ENCODE assay signal across 28 cellular contexts in genomic region chr16:55453909-55454308, GRCh38. TPM values are rescaled to one million over a fixed set of nuclear protein-coding genes. Genes with fewer than 3 reads are reported as not detected.
A peak's percentile ranks its signal among the peaks of the same experiment; 100 is the strongest.
DNase-seq lines count a peak whose midpoint lies in the region; ATAC-seq, FAIRE-seq and TF ChIP-seq lines count a peak whose summit lies in the region.
"Had no signal": no experiment of that assay in that cellular context is flagged by ENCODE, and none has a peak within 500 bp of the region (broad histone marks: within the 10 kb centered on the region; RNA-seq: fewer than 3 reads in every experiment).

No MANE protein-coding gene starts in this region.

- TF ChIP-seq POLR2A in A549 (IDR thresholded peaks at IDR 0.05; ENCODE audit: low read length) = no peak
- no peak for TF ChIP-seq POLR2A in K562 (conservative IDR thresholded peaks at IDR 0.05)
- no peak for TF ChIP-seq POLR2A in HepG2 (IDR thresholded peaks at IDR 0.05; ENCODE audit: insufficient read depth in 1 of 2, low read depth in 2 of 2, low read length in 2 of 2)

- H3K36me3 ChIP-seq in K562 (ENCODE audit: control insufficient read depth, insufficient read depth, low read length) = no peaks in the 10 kb centered on the region
- H3K36me3 ChIP-seq in HepG2 (replicated peaks in 1 of 2; ENCODE audit: control insufficient read depth in 1 of 2, insufficient read depth in 2 of 2, low read length in 2 of 2) = no peaks in the 10 kb centered on the region
- no peaks in the 10 kb centered on the region for H3K36me3 ChIP-seq in mesenchymal stem cell (ENCODE audit: control insufficient read depth in 1 of 2, insufficient read depth in 2 of 2, low read depth in 1 of 2, low read length in 2 of 2)
- H3K36me3 ChIP-seq: BLaER1 treated with 17β-estradiol and CSF1 and Interleukin-3, amounts not matched to agents 10 nM and 100 nM had no signal

- CTCF ChIA-PET in A549 (lab: Yijun Ruan, JAX) = interaction anchor here (1.2 to 4.2 kb wide), 3 partner anchors 11 to 175 kb away, joined by 3 to 28 read pairs (median 27); no protein-coding TSS in a partner anchor
- CTCF ChIA-PET in K562 (lab: Yijun Ruan, JAX; ENCODE audit: low intra/inter-chr PET ratio) = no interaction called here
- CTCF ChIA-PET in HepG2 (lab: Yijun Ruan, JAX; ENCODE audit: low intra/inter-chr PET ratio, low total read pairs) = no interaction called here

- no peak for TF ChIP-seq EP300 in A549 (IDR thresholded peaks at IDR 0.05)
- no peak for TF ChIP-seq EP300 in K562 (IDR thresholded peaks at IDR 0.05; ENCODE audit: low read length)
- no peak for TF ChIP-seq EP300 in HepG2 (IDR thresholded peaks at IDR 0.05; ENCODE audit: low read depth in 2 of 2, low read length in 2 of 2)
- TF ChIP-seq EP300 in HepG2 (CRISPR knock-in tag; IDR thresholded peaks at IDR 0.05; ENCODE audit: borderline replicate concordance) = no peak

- H3K27me3 ChIP-seq in K562 (ENCODE audit: control insufficient read depth in 2 of 2, insufficient read depth in 2 of 2, low read length in 2 of 2) (peaks cover 2 to 3% of the 10 kb centered on the region in 2 experiments; a peak in 4 of 5 replicates), HepG2 (ENCODE audit: control insufficient read depth in 1 of 2, insufficient read depth in 2 of 2, low read length in 2 of 2) (0 out of 5 replicates have a peak, but pooled peaks cover 0 to 2% of the 10 kb centered on the region in 2 experiments), mesenchymal stem cell (ENCODE audit: control insufficient read depth in 1 of 2, insufficient read depth in 1 of 2, low read length in 2 of 2) (peaks cover 5 to 7% of the 10 kb centered on the region in 2 experiments)
- H3K27me3 ChIP-seq: BLaER1 treated with 17β-estradiol and CSF1 and Interleukin-3, amounts not matched to agents 10 nM and 100 nM had no signal

- H3K79me1 ChIP-seq in mesenchymal stem cell (replicated peaks; ENCODE audit: low read length, poor library complexity, severe bottlenecking) = no peaks in the 10 kb centered on the region

- H3K4me3 ChIP-seq in A549 (no peak overlapping the region), K562 (no peak overlapping the region), HepG2 (replicated peaks in 1 of 3; ENCODE audit: insufficient read depth in 1 of 3, low read depth in 2 of 3, low read length in 3 of 3) (no peak overlapping the region), mesenchymal stem cell (ENCODE audit: insufficient read depth in 1 of 2, low read depth in 1 of 2, low read length in 2 of 2) (no peak overlapping the region)
- H3K4me3 ChIP-seq: BLaER1 treated with 17β-estradiol and CSF1 and Interleukin-3, amounts not matched to agents 10 nM and 100 nM had no signal

- H4K20me1 ChIP-seq in K562 (replicated peaks; ENCODE audit: control insufficient read depth, insufficient read depth, low read length) (no peaks in the 10 kb centered on the region), HepG2 (ENCODE audit: insufficient read depth, low read length) (no peaks in the 10 kb centered on the region)
- H4K20me1 ChIP-seq: BLaER1 treated with 17β-estradiol and CSF1 and Interleukin-3, amounts not matched to agents 10 nM and 100 nM had no signal

- H3K18ac ChIP-seq in mesenchymal stem cell (ENCODE audit: low read depth in 1 of 2, low read length in 2 of 2) = no peak overlapping the region

- H2BK15ac ChIP-seq in mesenchymal stem cell (ENCODE audit: low read depth, poor library complexity, severe bottlenecking) = no peak overlapping the region

- DNase-seq in A549 (ENCODE audit: low read depth in 1 of 2, low spot score in 1 of 2) (no peak), DMS79 treated with DMSO at 0.1 percent for 48 hours (lab: John Stamatoyannopoulos, UW) (peak; percentile 70), K562 (ENCODE audit: extremely low read depth in 1 of 4, low spot score in 3 of 4) (no peak), HepG2 (ENCODE audit: low spot score) (no peak), mesenchymal stem cell (no peak), retina (no peak)
- DNase-seq: AML-193; Caco-2; CD8-positive, alpha-beta T cell; DND-41; KG1; NCI-H1048; NCI-H1417; NCI-H1694; NCI-H2029 treated with DMSO at 0.1 percent for 48 hours; NCI-H2227 treated with DMSO at 0.1 percent for 48 hours; NCI-H69; SK-N-SH; SW 1271 had no signal

- no peak overlapping the region for H2BK5ac ChIP-seq in mesenchymal stem cell (ENCODE audit: low read depth, low read length, poor library complexity, severe bottlenecking)

- H2AK5ac ChIP-seq in mesenchymal stem cell (ENCODE audit: low read length, severe bottlenecking) = no peak overlapping the region

- H3K27ac ChIP-seq in A549 (no peak overlapping the region), K562 (ENCODE audit: extremely low read depth, low read depth, low read length) (no peak overlapping the region), HepG2 (ENCODE audit: extremely low read length, insufficient read depth, low read length) (no peak overlapping the region), mesenchymal stem cell (ENCODE audit: low read length, poor library complexity, severe bottlenecking) (no peak overlapping the region)
- H3K27ac ChIP-seq: BLaER1 treated with 17β-estradiol and CSF1 and Interleukin-3, amounts not matched to agents 10 nM and 100 nM had no signal

- TF ChIP-seq RAD21 in A549 (conservative IDR thresholded peaks at IDR 0.05 in 1 of 2, IDR thresholded peaks at IDR 0.05 in 1 of 2) (no peak), K562 (CRISPR knock-in tag; conservative IDR thresholded peaks at IDR 0.05 in 1 of 2, IDR thresholded peaks at IDR 0.05 in 1 of 2) (no peak), HepG2 (CRISPR knock-in tag; IDR thresholded peaks at IDR 0.05) (no peak)

- H3K14ac ChIP-seq in mesenchymal stem cell (ENCODE audit: low read length in 2 of 2) = no peak overlapping the region

- no peaks in the 10 kb centered on the region for H3K79me2 ChIP-seq in K562 (ENCODE audit: control insufficient read depth, insufficient read depth, low read length)
- no peaks in the 10 kb centered on the region for H3K79me2 ChIP-seq in HepG2 (ENCODE audit: insufficient read depth, low read length)

- 14% methylated on average over 2 of the region's 2 CpGs for WGBS in A549 (ENCODE audit: missing lambda C conversion rate)
- WGBS in K562 (ENCODE audit: insufficient coverage, low coverage, missing lambda C conversion rate) = 0% methylated on average over 1 of the region's 2 CpGs
- 7% methylated on average over 2 of the region's 2 CpGs for WGBS in HepG2 (ENCODE audit: low lambda C conversion rate)
- WGBS in mesenchymal stem cell = 44% methylated on average over 2 of the region's 2 CpGs

- POLR2A ChIA-PET in A549 (lab: Yijun Ruan, JAX) = no interaction called here
- POLR2A ChIA-PET in K562 (lab: Yijun Ruan, JAX) = no interaction called here
- POLR2A ChIA-PET in HepG2 (lab: Yijun Ruan, JAX) = no interaction called here

- H4K91ac ChIP-seq in mesenchymal stem cell (ENCODE audit: low read length) = no peak overlapping the region

- TF ChIP-seq CTCF in A549 (IDR thresholded peaks at IDR 0.05) (no peak), K562 (IDR thresholded peaks at IDR 0.05 in 2 of 3, conservative IDR thresholded peaks at IDR 0.05 in 1 of 3; ENCODE audit: insufficient read depth in 2 of 3, low read depth in 1 of 3, low read length in 3 of 3) (no peak), HepG2 (CRISPR knock-in tag; IDR thresholded peaks at IDR 0.05) (no peak)

- no peak for FAIRE-seq in A549 (lab: Jason Lieb, UNC)
- FAIRE-seq in K562 (lab: Jason Lieb, UNC) = no peak
- FAIRE-seq in HepG2 (lab: Jason Lieb, UNC) = no peak
- FAIRE-seq: A204.1, GM12892, GM19239, H54, HTR-8/SVneo had no signal

- H2AFZ ChIP-seq in K562 (ENCODE audit: low read depth, low read length) (no peak overlapping the region), HepG2 (ENCODE audit: low read length) (no peak overlapping the region), mesenchymal stem cell (ENCODE audit: low read depth, low read length) (no peak overlapping the region)

- no peak overlapping the region for H3K23ac ChIP-seq in mesenchymal stem cell (ENCODE audit: low read length in 2 of 2)

- H3K9me3 ChIP-seq in A549 (no peaks in the 10 kb centered on the region), K562 (replicated peaks; ENCODE audit: control insufficient read depth, insufficient read depth, low read depth, low read length) (no peaks in the 10 kb centered on the region), HepG2 (ENCODE audit: low read length) (no peaks in the 10 kb centered on the region), mesenchymal stem cell (ENCODE audit: control insufficient read depth, low read length) (no peaks in the 10 kb centered on the region)
- H3K9me3 ChIP-seq: BLaER1 treated with 17β-estradiol and CSF1 and Interleukin-3, amounts not matched to agents 10 nM and 100 nM; Caco-2; SK-N-SH had no signal

- no peak overlapping the region for H3K4ac ChIP-seq in mesenchymal stem cell (ENCODE audit: low read depth in 1 of 2, low read length in 2 of 2)

- H2BK120ac ChIP-seq in mesenchymal stem cell (ENCODE audit: low read depth, low read length) = no peak overlapping the region

- H2BK12ac ChIP-seq in mesenchymal stem cell (ENCODE audit: low read length in 2 of 2) = no peak overlapping the region

- intact Hi-C loops in K562 (cut with micrococcal nuclease) = no loop called here
- intact Hi-C loops in HepG2 (cut with micrococcal nuclease; ENCODE audit: unreplicated experiment) = no loop called here

- ATAC-seq in A549 = no peak
- no peak for ATAC-seq in K562
- no peak for ATAC-seq in HepG2
- ATAC-seq in HG03097 (IDR thresholded peaks at IDR 0.05; ENCODE audit: low FRiP score, unreplicated experiment) = no peak
- ATAC-seq in GM19467 (IDR thresholded peaks at IDR 0.05; ENCODE audit: unreplicated experiment) = no peak
- ATAC-seq: CD8-positive, alpha-beta T cell; Panc1 had no signal

- in situ Hi-C loops in K562 (cut with MboI) = no loop called here
- in situ Hi-C loops in HepG2 (cut with HindIII; ENCODE audit: extremely low pct_ligation_motif_present, low pct_unique_long_range_greater_than_20kb) = loop anchor here (25.0 kb wide), 1 partner anchor 858 kb away; no protein-coding TSS in a partner anchor

- BruUV-seq in K562 (replicated peaks; lab: Mats Ljungman, UMichigan) (no TSS peak), HepG2 (replicated peaks; lab: Mats Ljungman, UMichigan) (no TSS peak)

- H3K4me2 ChIP-seq in A549 = no peak overlapping the region
- H3K4me2 ChIP-seq in K562 (ENCODE audit: insufficient read depth, low read length) = no peak overlapping the region
- no peak overlapping the region for H3K4me2 ChIP-seq in HepG2 (ENCODE audit: low read depth, low read length)
- no peak overlapping the region for H3K4me2 ChIP-seq in mesenchymal stem cell (ENCODE audit: low read length, poor library complexity, severe bottlenecking)
- H3K4me2 ChIP-seq: SK-N-SH had no signal

- H3K9ac ChIP-seq in K562 (ENCODE audit: insufficient read depth in 1 of 2, low read depth in 2 of 2, low read length in 2 of 2) = no peak overlapping the region
- H3K9ac ChIP-seq in HepG2 (ENCODE audit: insufficient read depth, low read depth, low read length) = no peak overlapping the region
- no peak overlapping the region for H3K9ac ChIP-seq in mesenchymal stem cell (ENCODE audit: low read length)
- H3K9ac ChIP-seq: BLaER1 treated with 17β-estradiol and CSF1 and Interleukin-3, amounts not matched to agents 10 nM and 100 nM; SK-N-SH had no signal

- no peaks in the 10 kb centered on the region for H3K9me1 ChIP-seq in K562 (ENCODE audit: control insufficient read depth, insufficient read depth, low read length)

- H3K4me1 ChIP-seq in A549 = no peaks in the 10 kb centered on the region
- no peaks in the 10 kb centered on the region for H3K4me1 ChIP-seq in K562 (replicated peaks in 1 of 2; ENCODE audit: control insufficient read depth in 2 of 2, insufficient read depth in 2 of 2, low read length in 2 of 2)
- no peaks in the 10 kb centered on the region for H3K4me1 ChIP-seq in HepG2 (ENCODE audit: insufficient read depth, low read length)
- H3K4me1 ChIP-seq in mesenchymal stem cell (ENCODE audit: control insufficient read depth, insufficient read depth, low read depth, low read length) = no peaks in the 10 kb centered on the region
- H3K4me1 ChIP-seq: Caco-2 had no signal

- no peak overlapping the region for H4K8ac ChIP-seq in mesenchymal stem cell (ENCODE audit: low read length)

RNA-seq across cellular contexts. Expression of gene MMP2, which starts 25.1 kb away (rescaled TPM):
- polyA plus RNA-seq in A549 (2011; rRNA removed) (11.8 and 16.2 TPM in 2 replicates), A549 (2017; fragmentation: RNase III; extraction: RNeasy Plus Mini Kit Qiagen cat#74134 plus additional on column Dnase treatment) (9.5 to 14.6 TPM (median 11.5 TPM) in 3 replicates), K562 (2011; rRNA removed) (not detected in 2 replicates), K562 (2014; fragmentation: Illumina TruSeq; extraction: Trizol) (not detected in 2 replicates), K562 (2014; fragmentation: Nextera tagmentation; extraction: Ambion mirVana) (not detected), K562 (2014; rRNA removed) (not detected in 2 replicates), HepG2 (2011; rRNA removed) (1.3 TPM in 2 replicates)
- 5.9 and 7.6 TPM in 2 replicates for polyA plus RNA-seq in A549 (2012; cell fraction: cytosol; rRNA removed)
- polyA plus RNA-seq in A549 (2012; cell fraction: nucleus; rRNA removed) = 11.8 and 13.2 TPM in 2 replicates
- 20.7 and 26.3 TPM in 2 replicates for polyA minus RNA-seq in A549 (2011; rRNA and poly(A)+ RNA removed)
- total RNA-seq in K562 (2011; cell fraction: chromatin; rRNA removed; ENCODE audit: low replicate concordance) = not detected in 2 replicates
- not detected in 2 replicates for total RNA-seq in K562 (2011; cell fraction: nucleolus; rRNA removed)
- total RNA-seq in K562 (2011; cell fraction: nucleoplasm; rRNA removed) = not detected in 2 replicates
- total RNA-seq in K562 (2014; rRNA removed) (0.05 TPM in 1 of 2 replicates, not detected in the other), K562 (2014; rRNA removed; fragmentation: Illumina TruSeq; extraction: Trizol) (not detected in 2 replicates), K562 (2015; rRNA removed; fragmentation: Illumina TruSeq; extraction: Trizol) (not detected in 2 replicates), K562 (2021) (0.53 and 1.4 TPM in 2 replicates), HepG2 (2016; rRNA removed; fragmentation: Illumina TruSeq; extraction: Trizol) (0.29 and 0.31 TPM in 2 replicates)
- polyA plus RNA-seq in K562 (2011; cell fraction: cytosol; rRNA removed) = 0.09 and 0.15 TPM in 2 replicates
- not detected in 2 replicates for polyA plus RNA-seq in K562 (2011; cell fraction: nucleus; rRNA removed)
- polyA plus RNA-seq in K562 (2012) = 0.15 TPM in 1 of 2 replicates, not detected in the other
- polyA minus RNA-seq in K562 (2011; rRNA and poly(A)+ RNA removed) = not detected in 2 replicates
- polyA minus RNA-seq in K562 (2011; cell fraction: cytosol; rRNA and poly(A)+ RNA removed) = not detected in 2 replicates
- polyA minus RNA-seq in K562 (2011; cell fraction: nucleus; rRNA and poly(A)+ RNA removed) = not detected in 2 replicates
- total RNA-seq in HepG2 (2016; cell fraction: cytosol; rRNA removed; fragmentation: Illumina TruSeq; extraction: Trizol; ENCODE audit: low read depth) = not detected in 2 replicates
- total RNA-seq in HepG2 (2016; cell fraction: insoluble cytoplasmic fraction; rRNA removed; fragmentation: Illumina TruSeq; extraction: Trizol) = 0.30 and 0.54 TPM in 2 replicates
- 0.10 and 0.87 TPM in 2 replicates for total RNA-seq in HepG2 (2016; cell fraction: membrane; rRNA removed; fragmentation: Illumina TruSeq; extraction: Trizol)
- 0.63 and 1.1 TPM in 2 replicates for total RNA-seq in HepG2 (2016; cell fraction: nucleus; rRNA removed; fragmentation: Illumina TruSeq; extraction: Trizol)
- polyA plus RNA-seq in HepG2 (2011; cell fraction: cytosol; rRNA removed) = 0.74 and 0.94 TPM in 2 replicates
- polyA plus RNA-seq in HepG2 (2011; cell fraction: nucleus; rRNA removed) = 0.84 and 0.92 TPM in 2 replicates
- 0.21 and 0.65 TPM in 2 replicates for polyA plus RNA-seq in HepG2 (2012)
- 0.25 and 0.49 TPM in 2 replicates for polyA plus RNA-seq in HepG2 (2016; cell fraction: cytosol; fragmentation: Illumina TruSeq; extraction: Trizol; ENCODE audit: low read depth)
- polyA plus RNA-seq in HepG2 (2016; cell fraction: insoluble cytoplasmic fraction; fragmentation: Illumina TruSeq; extraction: Trizol; ENCODE audit: low read depth) = 0.27 and 0.80 TPM in 2 replicates
- 0.63 and 1.00 TPM in 2 replicates for polyA plus RNA-seq in HepG2 (2016; cell fraction: membrane; fragmentation: Illumina TruSeq; extraction: Trizol; ENCODE audit: low read depth)
- 0.67 and 0.96 TPM in 2 replicates for polyA plus RNA-seq in HepG2 (2016; cell fraction: nucleus; fragmentation: Illumina TruSeq; extraction: Trizol; ENCODE audit: insufficient read depth, low read depth)
- 1.5 and 3.0 TPM in 2 replicates for polyA minus RNA-seq in HepG2 (2011; rRNA and poly(A)+ RNA removed; ENCODE audit: low replicate concordance)
- polyA minus RNA-seq in HepG2 (2011; cell fraction: cytosol; rRNA and poly(A)+ RNA removed) = 1.4 and 1.9 TPM in 2 replicates
- polyA minus RNA-seq in HepG2 (2011; cell fraction: nucleus; rRNA and poly(A)+ RNA removed) = 0.75 and 2.6 TPM in 2 replicates
- polyA plus RNA-seq in mesenchymal stem cell (2013, experiment 1 of 2) = 290 TPM
- 285 TPM for polyA plus RNA-seq in mesenchymal stem cell (2013, experiment 2 of 2)
- total RNA-seq: CD8-positive, alpha-beta T cell had no signal

RNA-seq across cellular contexts. Expression of gene LPCAT2, which starts 55.0 kb away (rescaled TPM):
- polyA plus RNA-seq in A549 (2011; rRNA removed) = 16.3 and 17.1 TPM in 2 replicates
- 2.7 and 3.3 TPM in 2 replicates for polyA plus RNA-seq in A549 (2012; cell fraction: cytosol; rRNA removed)
- polyA plus RNA-seq in A549 (2012; cell fraction: nucleus; rRNA removed) = 3.6 and 3.7 TPM in 2 replicates
- 6.0 to 8.0 TPM (median 7.4 TPM) in 3 replicates for polyA plus RNA-seq in A549 (2017; fragmentation: RNase III; extraction: RNeasy Plus Mini Kit Qiagen cat#74134 plus additional on column Dnase treatment)
- 6.8 and 13.6 TPM in 2 replicates for polyA minus RNA-seq in A549 (2011; rRNA and poly(A)+ RNA removed)
- 1.4 and 6.9 TPM in 2 replicates for total RNA-seq in K562 (2011; cell fraction: chromatin; rRNA removed; ENCODE audit: low replicate concordance)
- 3.5 and 5.8 TPM in 2 replicates for total RNA-seq in K562 (2011; cell fraction: nucleolus; rRNA removed)
- 3.7 and 5.6 TPM in 2 replicates for total RNA-seq in K562 (2011; cell fraction: nucleoplasm; rRNA removed)
- 7.2 and 8.6 TPM in 2 replicates for total RNA-seq in K562 (2014; rRNA removed)
- 11.4 and 14.0 TPM in 2 replicates for total RNA-seq in K562 (2014; rRNA removed; fragmentation: Illumina TruSeq; extraction: Trizol)
- total RNA-seq in K562 (2015; rRNA removed; fragmentation: Illumina TruSeq; extraction: Trizol) = 12.6 and 13.8 TPM in 2 replicates
- total RNA-seq in K562 (2021) = 13.1 and 15.0 TPM in 2 replicates
- 3.2 and 4.4 TPM in 2 replicates for polyA plus RNA-seq in K562 (2011; rRNA removed)
- 1.6 and 1.7 TPM in 2 replicates for polyA plus RNA-seq in K562 (2011; cell fraction: cytosol; rRNA removed)
- polyA plus RNA-seq in K562 (2011; cell fraction: nucleus; rRNA removed) = 2.2 and 2.7 TPM in 2 replicates
- polyA plus RNA-seq in K562 (2012) = 12.2 and 15.3 TPM in 2 replicates
- 6.5 and 7.3 TPM in 2 replicates for polyA plus RNA-seq in K562 (2014; fragmentation: Illumina TruSeq; extraction: Trizol)
- polyA plus RNA-seq in K562 (2014; fragmentation: Nextera tagmentation; extraction: Ambion mirVana) = 1 to 10 TPM; 2.9 to 3.1 TPM
- 7.8 and 8.3 TPM in 2 replicates for polyA plus RNA-seq in K562 (2014; rRNA removed)
- 1.5 and 2.5 TPM in 2 replicates for polyA minus RNA-seq in K562 (2011; rRNA and poly(A)+ RNA removed)
- polyA minus RNA-seq in K562 (2011; cell fraction: cytosol; rRNA and poly(A)+ RNA removed) = 1.4 and 1.9 TPM in 2 replicates
- 2.6 TPM in 2 replicates for polyA minus RNA-seq in K562 (2011; cell fraction: nucleus; rRNA and poly(A)+ RNA removed)
- total RNA-seq in HepG2 (2016; rRNA removed; fragmentation: Illumina TruSeq; extraction: Trizol) = 7.7 and 9.9 TPM in 2 replicates
- 1.1 and 1.2 TPM in 2 replicates for total RNA-seq in HepG2 (2016; cell fraction: cytosol; rRNA removed; fragmentation: Illumina TruSeq; extraction: Trizol; ENCODE audit: low read depth)
- 5.5 and 12.0 TPM in 2 replicates for total RNA-seq in HepG2 (2016; cell fraction: insoluble cytoplasmic fraction; rRNA removed; fragmentation: Illumina TruSeq; extraction: Trizol)
- total RNA-seq in HepG2 (2016; cell fraction: membrane; rRNA removed; fragmentation: Illumina TruSeq; extraction: Trizol) = 1.3 and 1.9 TPM in 2 replicates
- total RNA-seq in HepG2 (2016; cell fraction: nucleus; rRNA removed; fragmentation: Illumina TruSeq; extraction: Trizol) = 15.2 and 20.7 TPM in 2 replicates
- polyA plus RNA-seq in HepG2 (2011; rRNA removed) = 12.5 and 17.6 TPM in 2 replicates
- polyA plus RNA-seq in HepG2 (2011; cell fraction: cytosol; rRNA removed) = 5.2 and 8.1 TPM in 2 replicates
- polyA plus RNA-seq in HepG2 (2011; cell fraction: nucleus; rRNA removed) = 6.2 and 7.9 TPM in 2 replicates
- 13.3 and 13.4 TPM in 2 replicates for polyA plus RNA-seq in HepG2 (2012)
- polyA plus RNA-seq in HepG2 (2016; cell fraction: cytosol; fragmentation: Illumina TruSeq; extraction: Trizol; ENCODE audit: low read depth) = 0.63 and 0.83 TPM in 2 replicates
- polyA plus RNA-seq in HepG2 (2016; cell fraction: insoluble cytoplasmic fraction; fragmentation: Illumina TruSeq; extraction: Trizol; ENCODE audit: low read depth) = 6.3 and 6.8 TPM in 2 replicates
- polyA plus RNA-seq in HepG2 (2016; cell fraction: membrane; fragmentation: Illumina TruSeq; extraction: Trizol; ENCODE audit: low read depth) = 1.2 and 1.6 TPM in 2 replicates
- polyA plus RNA-seq in HepG2 (2016; cell fraction: nucleus; fragmentation: Illumina TruSeq; extraction: Trizol; ENCODE audit: insufficient read depth, low read depth) = 20.8 and 23.5 TPM in 2 replicates
- polyA minus RNA-seq in HepG2 (2011; rRNA and poly(A)+ RNA removed; ENCODE audit: low replicate concordance) = 2.4 and 13.2 TPM in 2 replicates
- 7.6 and 12.2 TPM in 2 replicates for polyA minus RNA-seq in HepG2 (2011; cell fraction: cytosol; rRNA and poly(A)+ RNA removed)
- polyA minus RNA-seq in HepG2 (2011; cell fraction: nucleus; rRNA and poly(A)+ RNA removed) = 24.1 and 26.9 TPM in 2 replicates
- polyA plus RNA-seq in mesenchymal stem cell (2013, experiment 1 of 2) = 12.2 TPM
- 13.0 TPM for polyA plus RNA-seq in mesenchymal stem cell (2013, experiment 2 of 2)
- total RNA-seq: CD8-positive, alpha-beta T cell had no signal
